Comparison of ENCODE assay signal across 9 cellular contexts in the genomic region with DNA sequence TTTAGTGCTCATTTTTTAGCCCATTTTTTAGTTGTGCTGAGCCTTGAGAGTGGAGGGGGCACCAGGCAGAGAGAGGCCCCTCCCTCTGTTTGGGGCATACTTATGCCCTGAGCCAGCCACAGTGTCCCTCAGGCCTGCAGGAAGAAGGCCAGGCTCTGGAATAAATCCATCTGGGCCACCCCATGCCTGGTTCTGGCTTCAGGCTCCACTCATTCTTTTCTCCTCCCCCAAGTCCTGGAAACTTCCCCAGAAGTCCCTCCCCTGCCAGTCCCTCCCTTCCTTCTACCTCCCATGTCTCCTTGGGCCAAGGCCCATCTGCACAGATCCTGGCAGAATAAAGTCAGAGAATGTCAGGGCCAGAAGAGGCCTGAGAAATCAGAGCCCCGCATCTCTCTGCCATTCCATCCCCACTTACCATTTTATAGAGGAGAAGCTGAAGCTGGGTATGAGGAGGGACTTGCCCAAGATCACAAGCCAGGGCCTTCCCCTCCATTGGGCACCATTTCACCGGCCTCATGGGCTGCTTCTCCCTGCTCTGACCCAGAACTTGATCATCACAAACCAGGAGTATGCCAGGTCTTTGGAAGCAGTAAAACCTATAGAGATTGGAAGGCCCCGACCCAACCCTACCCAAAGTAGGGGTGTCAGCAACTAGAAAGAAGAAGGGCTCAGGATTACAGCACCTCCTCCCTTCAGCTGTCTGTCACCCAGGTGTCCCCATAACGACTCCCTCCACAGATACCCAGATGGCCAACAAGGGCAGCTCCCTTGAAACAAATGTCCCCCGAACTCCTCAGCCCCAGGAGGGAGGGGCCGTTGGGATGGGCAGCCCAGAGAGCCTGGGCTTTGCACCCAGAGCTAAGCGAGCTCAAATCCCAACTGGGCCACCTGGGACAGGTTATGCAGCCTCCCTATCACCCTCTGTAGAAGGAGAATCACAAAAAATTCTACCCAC.
DNase-seq lines count a peak whose midpoint lies in the region; ATAC-seq and TF ChIP-seq lines count a peak whose summit lies in the region.
"Had no signal": no experiment of that assay in that cellular context is flagged by ENCODE, and none has a peak within 500 bp of the region (broad histone marks: within the 10 kb centered on the region; RNA-seq: fewer than 3 reads in every experiment).

No MANE protein-coding gene starts in this region.

- intact Hi-C loops in breast epithelium (cut with DNase I; ENCODE audit: low total_unique reads), result no loop called here
- intact Hi-C loops in MCF 10A (cut with micrococcal nuclease), result no loop called here
- intact Hi-C loops in uterus (cut with DNase I; ENCODE audit: low total_unique reads), result no loop called here

- peak; percentile 50 to 51 for DNase-seq in breast epithelium (ENCODE audit: low spot score in 2 of 2)
- DNase-seq in MCF 10A (ENCODE audit: unreplicated experiment), result no peak
- DNase-seq in uterus, result peak; percentile 79 to 80
- DNase-seq in germinal center (ENCODE audit: low spot score), result no peak
- DNase-seq in middle frontal gyrus (ENCODE audit: extremely low spot score, low spot score), result no peak
- DNase-seq: activated T-cell treated with anti-CD3 and anti-CD28 coated beads, Interleukin-2, amount 50 U/mL, for 4 hours had no signal

- POLR2A ChIA-PET in MCF 10A (lab: Yijun Ruan, JAX), result no interaction called here

- no peak overlapping the region for H3K27ac Mint-ChIP-seq in MCF 10A (ENCODE audit: low read depth, unreplicated experiment)

- TF ChIP-seq POLR2A in breast epithelium (IDR thresholded peaks at IDR 0.05), result no peak
- no peak for TF ChIP-seq POLR2A in uterus (IDR thresholded peaks at IDR 0.05)

- H3K36me3 Mint-ChIP-seq in MCF 10A (ENCODE audit: insufficient read depth, unreplicated experiment), result peaks cover 7% of the 10 kb centered on the region

- H3K27me3 ChIP-seq in breast epithelium (no peaks in the 10 kb centered on the region), ectodermal cell (ENCODE audit: control insufficient read depth, insufficient read depth, low read length, poor library complexity, severe bottlenecking) (no peaks in the 10 kb centered on the region), muscle layer of duodenum (ENCODE audit: low read depth, low read length) (no peaks in the 10 kb centered on the region), uterus (no peaks in the 10 kb centered on the region)

- no peaks in the 10 kb centered on the region for H3K9me3 ChIP-seq in breast epithelium
- H3K9me3 ChIP-seq in ectodermal cell (ENCODE audit: control insufficient read depth, low read length), result no peaks in the 10 kb centered on the region
- H3K9me3 ChIP-seq in muscle layer of duodenum (ENCODE audit: control insufficient read depth in 1 of 2, low read length in 2 of 2), result no peaks in the 10 kb centered on the region
- no peaks in the 10 kb centered on the region for H3K9me3 ChIP-seq in uterus

- no peaks in the 10 kb centered on the region for H3K36me3 ChIP-seq in breast epithelium
- H3K36me3 ChIP-seq in ectodermal cell (ENCODE audit: control insufficient read depth, insufficient read depth, low read length), result no peaks in the 10 kb centered on the region
- no peaks in the 10 kb centered on the region for H3K36me3 ChIP-seq in muscle layer of duodenum (ENCODE audit: control insufficient read depth in 1 of 2, insufficient read depth in 2 of 2, low read length in 2 of 2)
- no peaks in the 10 kb centered on the region for H3K36me3 ChIP-seq in uterus

- no peak overlapping the region for H3K4me3 ChIP-seq in breast epithelium
- no peak overlapping the region for H3K4me3 ChIP-seq in ectodermal cell (ENCODE audit: insufficient read depth, low read depth, low read length)
- H3K4me3 ChIP-seq in muscle layer of duodenum (ENCODE audit: low read depth in 1 of 2, low read length in 2 of 2), result no peak overlapping the region
- no peak overlapping the region for H3K4me3 ChIP-seq in uterus

- CTCF ChIA-PET in MCF 10A (lab: Yijun Ruan, JAX), result interaction anchor here (0.6 to 3.7 kb wide), 2 partner anchors 109 to 170 kb away, joined by 3 to 15 read pairs; a partner anchor contains a TSS

- H3K4me1 Mint-ChIP-seq in MCF 10A (ENCODE audit: insufficient read depth, unreplicated experiment), result peaks cover 10% of the 10 kb centered on the region

- H3K27ac ChIP-seq in breast epithelium (peak overlapping the region; percentile 62 to 91), ectodermal cell (ENCODE audit: insufficient read depth, low read depth, low read length, poor library complexity, severe bottlenecking) (peak overlapping the region; percentile 80), muscle layer of duodenum (ENCODE audit: low read length) (peak overlapping the region; percentile 67), uterus (peak overlapping the region; percentile 87 to 89)

- H3K4me3 Mint-ChIP-seq in MCF 10A (ENCODE audit: unreplicated experiment), result no peak overlapping the region
- H3K4me3 Mint-ChIP-seq: activated T-cell treated with anti-CD3 and anti-CD28 coated beads, Interleukin-2, amount 50 U/mL, for 4 hours had no signal

- H3K4me1 ChIP-seq in breast epithelium (peaks cover 9 to 11% of the 10 kb centered on the region in 2 donors), ectodermal cell (ENCODE audit: control insufficient read depth, insufficient read depth, low read length) (peaks cover 23% of the 10 kb centered on the region), muscle layer of duodenum (ENCODE audit: control insufficient read depth in 1 of 2, insufficient read depth in 2 of 2, low read length in 2 of 2) (peaks cover 46 to 52% of the 10 kb centered on the region in 2 donors), uterus (peaks cover 12 to 24% of the 10 kb centered on the region in 2 donors)

- no peaks in the 10 kb centered on the region for H3K9me3 Mint-ChIP-seq in MCF 10A (ENCODE audit: unreplicated experiment)

- ATAC-seq in esophagus mucosa, result no peak
- ATAC-seq: activated T-cell treated with anti-CD3 and anti-CD28 coated beads, Interleukin-2, amount 50 U/mL, for 4 hours had no signal

- no TSS peak for BruUV-seq in MCF 10A (replicated peaks; lab: Mats Ljungman, UMichigan)

- TF ChIP-seq CTCF in breast epithelium (IDR thresholded peaks at IDR 0.05), result no peak
- no peak for TF ChIP-seq CTCF in MCF 10A (IDR thresholded peaks at IDR 0.05; ENCODE audit: unreplicated experiment)
- no peak for TF ChIP-seq CTCF in uterus (IDR thresholded peaks at IDR 0.05)

- WGBS in ectodermal cell, 2 experiments, result 91 to 93% methylated on average over 6 to 7 of the region's 7 CpGs

- no peaks in the 10 kb centered on the region for H3K27me3 Mint-ChIP-seq in MCF 10A (ENCODE audit: insufficient read depth, unreplicated experiment)

Comparison
In these comparisons a context has a peak if more than half of its experiments do, and no peak if none do; other contexts are left out.
1. DNase-seq: peak in breast epithelium (2 of 2) and uterus (2 of 2); none in MCF 10A (single experiment), germinal center (single experiment) and middle frontal gyrus (single experiment).
2. Peak in every context shown above with its lines, with median percentiles within 50 percentile points of each other: H3K27ac ChIP-seq.